In the genomic region with DNA sequence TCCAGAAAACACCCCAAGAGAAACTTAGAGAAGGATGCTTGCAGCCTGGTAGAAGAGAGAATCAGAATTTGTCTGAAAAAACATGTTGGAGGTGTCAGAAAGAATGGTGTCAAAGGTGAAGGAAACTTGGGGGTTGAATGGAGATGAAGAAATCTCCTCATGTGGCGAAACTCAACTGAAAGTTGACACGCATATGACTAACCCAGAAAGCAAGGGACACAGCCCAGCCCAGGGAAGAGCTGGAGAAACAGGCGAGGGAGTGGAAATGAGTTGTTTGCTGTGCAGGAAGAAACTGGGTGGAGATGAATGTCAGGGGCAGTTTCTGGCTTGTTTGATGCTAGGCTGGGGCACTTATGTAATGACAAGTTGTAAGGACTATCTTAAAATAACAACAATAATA, we compare ENCODE assay signal across 11 cellular contexts. TPM values are rescaled to one million over a fixed set of nuclear protein-coding genes. Genes with fewer than 3 reads are reported as not detected.
DNase-seq lines count a peak whose midpoint lies in the region; ATAC-seq and TF ChIP-seq lines count a peak whose summit lies in the region.
"Had no signal": no experiment of that assay in that cellular context is flagged by ENCODE, and none has a peak within 500 bp of the region (broad histone marks: within the 10 kb centered on the region; RNA-seq: fewer than 3 reads in every experiment).

No MANE protein-coding gene starts in this region.

- H3K9me3 Mint-ChIP-seq in activated naive CD8-positive, alpha-beta T cell treated with anti-CD3 and anti-CD28 coated beads, Interleukin-2, amount 10 ng/mL, durations not matched to agents 7 days and 5 days = no peaks in the 10 kb centered on the region
- H3K9me3 Mint-ChIP-seq in activated naive CD8-positive, alpha-beta T cell treated with anti-CD3 and anti-CD28 coated beads for 36 hours = no peaks in the 10 kb centered on the region
- H3K9me3 Mint-ChIP-seq in activated naive CD4-positive, alpha-beta T cell treated with anti-CD3 and anti-CD28 coated beads, Interleukin-2, amount 10 ng/mL, durations not matched to agents 7 days and 5 days = no peaks in the 10 kb centered on the region

- peaks cover 10% of the 10 kb centered on the region for H3K36me3 Mint-ChIP-seq in activated naive CD8-positive, alpha-beta T cell treated with anti-CD3 and anti-CD28 coated beads, Interleukin-2, amount 10 ng/mL, durations not matched to agents 7 days and 5 days
- no peaks in the 10 kb centered on the region for H3K36me3 Mint-ChIP-seq in activated naive CD8-positive, alpha-beta T cell treated with anti-CD3 and anti-CD28 coated beads for 36 hours
- H3K36me3 Mint-ChIP-seq in activated naive CD4-positive, alpha-beta T cell treated with anti-CD3 and anti-CD28 coated beads, Interleukin-2, amount 10 ng/mL, durations not matched to agents 7 days and 5 days = peaks cover 2% of the 10 kb centered on the region

- TF ChIP-seq EP300 in upper lobe of left lung (IDR thresholded peaks at IDR 0.05) = peak in 2 of 4 donors; percentile 53 to 66

- TF ChIP-seq POLR2A in upper lobe of left lung (IDR thresholded peaks at IDR 0.05) = peak in 1 of 4 donors; percentile 45

- no peaks in the 10 kb centered on the region for H3K9me3 ChIP-seq in upper lobe of left lung

- no peak overlapping the region for H3K4me3 Mint-ChIP-seq in activated naive CD8-positive, alpha-beta T cell treated with anti-CD3 and anti-CD28 coated beads, Interleukin-2, amount 10 ng/mL, durations not matched to agents 7 days and 5 days
- H3K4me3 Mint-ChIP-seq in activated naive CD8-positive, alpha-beta T cell treated with anti-CD3 and anti-CD28 coated beads for 36 hours = no peak overlapping the region
- H3K4me3 Mint-ChIP-seq in activated naive CD4-positive, alpha-beta T cell treated with anti-CD3 and anti-CD28 coated beads, Interleukin-2, amount 10 ng/mL, durations not matched to agents 7 days and 5 days = no peak overlapping the region

- peaks cover 9% of the 10 kb centered on the region for H3K27me3 Mint-ChIP-seq in activated naive CD8-positive, alpha-beta T cell treated with anti-CD3 and anti-CD28 coated beads, Interleukin-2, amount 10 ng/mL, durations not matched to agents 7 days and 5 days
- H3K27me3 Mint-ChIP-seq in activated naive CD8-positive, alpha-beta T cell treated with anti-CD3 and anti-CD28 coated beads for 36 hours = no peaks in the 10 kb centered on the region
- peaks cover 33% of the 10 kb centered on the region for H3K27me3 Mint-ChIP-seq in activated naive CD4-positive, alpha-beta T cell treated with anti-CD3 and anti-CD28 coated beads, Interleukin-2, amount 10 ng/mL, durations not matched to agents 7 days and 5 days

- ATAC-seq in activated naive CD8-positive, alpha-beta T cell treated with anti-CD3 and anti-CD28 coated beads, Interleukin-2, amount 10 ng/mL, durations not matched to agents 7 days and 5 days (ENCODE audit: low read depth) = no peak
- ATAC-seq in upper lobe of left lung (ENCODE audit: low FRiP score in 2 of 2) = peak in 1 of 2 donors; percentile 43
- ATAC-seq: SK-N-SH treated with all-trans-retinoic acid at 6 μM for 48 hours had no signal

- peaks cover 14 to 26% (median 22%) of the 10 kb centered on the region in 4 donors for H3K4me1 ChIP-seq in upper lobe of left lung

- CTCF ChIA-PET in activated naive CD4-positive, alpha-beta T cell treated with anti-CD3 and anti-CD28 coated beads, Interleukin-2, amount 10 ng/mL, durations not matched to agents 7 days and 5 days (lab: Charles Lee) = interaction anchor here (0.8 to 3.1 kb wide), 5 partner anchors 10 to 42 kb away, joined by 3 to 8 read pairs (median 3); no protein-coding TSS in a partner anchor

- H3K36me3 ChIP-seq in upper lobe of left lung = no peaks in the 10 kb centered on the region

- peak overlapping the region; percentile 56 for H3K27ac Mint-ChIP-seq in activated naive CD8-positive, alpha-beta T cell treated with anti-CD3 and anti-CD28 coated beads, Interleukin-2, amount 10 ng/mL, durations not matched to agents 7 days and 5 days
- no peak overlapping the region for H3K27ac Mint-ChIP-seq in activated naive CD8-positive, alpha-beta T cell treated with anti-CD3 and anti-CD28 coated beads for 36 hours
- no peak overlapping the region for H3K27ac Mint-ChIP-seq in activated naive CD4-positive, alpha-beta T cell treated with anti-CD3 and anti-CD28 coated beads, Interleukin-2, amount 10 ng/mL, durations not matched to agents 7 days and 5 days

- H3K4me3 ChIP-seq in fibroblast of the aortic adventitia (ENCODE audit: low read depth, low read length) (no peak overlapping the region), upper lobe of left lung (no peak overlapping the region)

- H3K27ac ChIP-seq in upper lobe of left lung = peak overlapping the region in 3 of 4 donors; percentile 20 to 71 (median 65)

- WGBS in upper lobe of left lung, 2 donors = 38 to 46% methylated on average over 3 of the region's 3 CpGs

- peaks cover 62% of the 10 kb centered on the region for H3K4me1 Mint-ChIP-seq in activated naive CD8-positive, alpha-beta T cell treated with anti-CD3 and anti-CD28 coated beads, Interleukin-2, amount 10 ng/mL, durations not matched to agents 7 days and 5 days
- peaks cover 25% of the 10 kb centered on the region for H3K4me1 Mint-ChIP-seq in activated naive CD8-positive, alpha-beta T cell treated with anti-CD3 and anti-CD28 coated beads for 36 hours
- peaks cover 57% of the 10 kb centered on the region for H3K4me1 Mint-ChIP-seq in activated naive CD4-positive, alpha-beta T cell treated with anti-CD3 and anti-CD28 coated beads, Interleukin-2, amount 10 ng/mL, durations not matched to agents 7 days and 5 days

- DNase-seq in activated naive CD8-positive, alpha-beta T cell treated with anti-CD3 and anti-CD28 coated beads, Interleukin-2, amount 10 ng/mL, durations not matched to agents 7 days and 5 days = no peak
- no peak for DNase-seq in activated naive CD8-positive, alpha-beta T cell treated with anti-CD3 and anti-CD28 coated beads for 36 hours
- DNase-seq in RPMI7951 (ENCODE audit: low read depth) (peak; percentile 26), fibroblast of the aortic adventitia (ENCODE audit: low read depth) (peak; percentile 63), upper lobe of left lung (peak in 1 of 2 donors; percentile 55)
- DNase-seq in effector CD8-positive, alpha-beta T cell (lab: John Stamatoyannopoulos, UW) = no peak
- no peak for DNase-seq in stimulated activated CD4-positive, alpha-beta T cell treated with anti-CD3 and anti-CD28 coated beads, Interleukin-4, amount 100 ng/mL, for 1 hour
- DNase-seq in activated naive CD4-positive, alpha-beta T cell treated with anti-CD3 and anti-CD28 coated beads, Interleukin-2, amount 10 ng/mL, durations not matched to agents 7 days and 5 days = no peak
- DNase-seq: KBM-7, NCI-H446 had no signal

- no peaks in the 10 kb centered on the region for H3K27me3 ChIP-seq in upper lobe of left lung

- POLR2A ChIA-PET in activated naive CD8-positive, alpha-beta T cell treated with anti-CD3 and anti-CD28 coated beads, Interleukin-2, amount 10 ng/mL, durations not matched to agents 7 days and 5 days (lab: Charles Lee) = interaction anchor here (0.6 to 1.3 kb wide), 4 partner anchors 12 to 142 kb away, joined by 3 to 5 read pairs (median 4); partner anchors contain the start of gene MTPAP

- TF ChIP-seq CTCF in fibroblast of the aortic adventitia (IDR thresholded peaks at IDR 0.05; ENCODE audit: insufficient read depth, low read length) (no peak), upper lobe of left lung (IDR thresholded peaks at IDR 0.05) (no peak)

RNA-seq across cellular contexts. Expression of gene MAP3K8, which starts 57.2 kb away (rescaled TPM):
- 10 to 100 TPM; 27.7 to 28.3 TPM for total RNA-seq in activated naive CD8-positive, alpha-beta T cell treated with anti-CD3 and anti-CD28 coated beads, Interleukin-2, amount 10 ng/mL, durations not matched to agents 7 days and 5 days
- total RNA-seq in activated naive CD8-positive, alpha-beta T cell treated with anti-CD3 and anti-CD28 coated beads for 36 hours = 10 to 100 TPM; 18.0 to 18.5 TPM
- 3.9 and 5.4 TPM in 2 replicates for total RNA-seq in RPMI7951 (2014; rRNA removed; shearing (Covaris generic))
- total RNA-seq in fibroblast of the aortic adventitia (ENCODE audit: low replicate concordance) (12.8 and 22.9 TPM in 2 replicates), upper lobe of left lung (10 to 100 TPM; 32.5 to 71.2 (median 42.8) TPM)

Comparison
In these comparisons a context has a peak if more than half of its experiments do, and no peak if none do; other contexts are left out.
1. DNase-seq: peak in RPMI7951 (single experiment) and fibroblast of the aortic adventitia (single experiment); none in activated naive CD8-positive, alpha-beta T cell treated with anti-CD3 and anti-CD28 coated beads, Interleukin-2, amount 10 ng/mL, durations not matched to agents 7 days and 5 days (single experiment), activated naive CD8-positive, alpha-beta T cell treated with anti-CD3 and anti-CD28 coated beads for 36 hours (single experiment), effector CD8-positive, alpha-beta T cell (single experiment), stimulated activated CD4-positive, alpha-beta T cell treated with anti-CD3 and anti-CD28 coated beads, Interleukin-4, amount 100 ng/mL, for 1 hour (single experiment) and activated naive CD4-positive, alpha-beta T cell treated with anti-CD3 and anti-CD28 coated beads, Interleukin-2, amount 10 ng/mL, durations not matched to agents 7 days and 5 days (single experiment).